ENCODE assay signal across 19 cellular contexts in genomic region chr11:117121176-117121575, GRCh38.
"Had no signal": no experiment of that assay in that cellular context is flagged by ENCODE, and none has a peak within 500 bp of the region (broad histone marks: within the 10 kb centered on the region; RNA-seq: fewer than 3 reads in every experiment).

No MANE protein-coding gene starts in this region.

- H3K4me1 ChIP-seq: colonic mucosa, gastrocnemius medialis, stomach had no signal

- H3K4me3 ChIP-seq: colonic mucosa, gastrocnemius medialis, heart right ventricle, skin epidermis, stomach had no signal

- H3K36me3 ChIP-seq: colonic mucosa, gastrocnemius medialis, heart right ventricle, stomach had no signal

- H3K27ac ChIP-seq: colonic mucosa, gastrocnemius medialis, heart right ventricle, skin epidermis, stomach had no signal

- H3K9me3 ChIP-seq: colonic mucosa, gastrocnemius medialis, heart right ventricle, stomach had no signal

- ATAC-seq: esophagus mucosa; gastrocnemius medialis; heart right ventricle; naive thymus-derived CD4-positive, alpha-beta T cell; sciatic nerve had no signal

- DNase-seq: cerebellar nuclear complex; colonic mucosa; effector CD4-positive, alpha-beta T cell; endodermal cell; gastrocnemius medialis; heart right ventricle; hypothalamus; kidney glomerular epithelial cell; mesendoderm; naive thymus-derived CD4-positive, alpha-beta T cell; nephron progenitor cell; posterior cingulate gyrus; stimulated activated naive CD4-positive, alpha-beta T cell; stomach; substantia nigra; trophoblast cell had no signal

- H3K27me3 ChIP-seq: colonic mucosa, gastrocnemius medialis, heart right ventricle, stomach had no signal
